Comparison of ENCODE assay signal across 7 cellular contexts in genomic region chr11:79076526-79077115, GRCh38.
DNase-seq lines count a peak whose midpoint lies in the region; TF ChIP-seq lines count a peak whose summit lies in the region.

No MANE protein-coding gene starts in this region.

- no peaks in the 10 kb centered on the region for H3K36me3 ChIP-seq in vagina

- H3K9me3 ChIP-seq in vagina: no peaks in the 10 kb centered on the region

- no peak overlapping the region for H3K4me3 Mint-ChIP-seq in activated CD4-positive, alpha-beta memory T cell treated with anti-CD3 and anti-CD28 coated beads for 36 hours

- intact Hi-C loops in activated CD4-positive, alpha-beta memory T cell treated with anti-CD3 and anti-CD28 coated beads for 36 hours (cut with micrococcal nuclease): no loop called here
- intact Hi-C loops in vagina (cut with DNase I): no loop called here

- no peak overlapping the region for H3K27ac ChIP-seq in vagina

- peak in 2 of 3 experiments; percentile 33 to 38 for TF ChIP-seq CTCF in vagina (IDR thresholded peaks at IDR 0.05)

- CTCF ChIA-PET in activated CD4-positive, alpha-beta memory T cell treated with anti-CD3 and anti-CD28 coated beads for 36 hours (lab: Charles Lee): interaction anchor here (1.4 to 3.3 kb wide), 3 partner anchors 23 to 434 kb away, joined by 3 to 19 read pairs (median 5); no protein-coding TSS in a partner anchor

- DNase-seq in EL (peak; percentile 37), HuH-7 (ENCODE audit: low spot score) (peak; percentile 60), iPS-NIHi11 (ENCODE audit: low spot score) (peak; percentile 66), vagina (ENCODE audit: extremely low spot score in 2 of 2) (no peak), globus pallidus (ENCODE audit: low spot score) (no peak), ureter (ENCODE audit: low spot score) (no peak)
- peak; percentile 36 for DNase-seq in activated CD4-positive, alpha-beta memory T cell treated with anti-CD3 and anti-CD28 coated beads for 36 hours

- TF ChIP-seq POLR2A in vagina (IDR thresholded peaks at IDR 0.05): no peak

- H3K36me3 Mint-ChIP-seq in activated CD4-positive, alpha-beta memory T cell treated with anti-CD3 and anti-CD28 coated beads for 36 hours: no peaks in the 10 kb centered on the region

- peaks cover 7% of the 10 kb centered on the region for H3K9me3 Mint-ChIP-seq in activated CD4-positive, alpha-beta memory T cell treated with anti-CD3 and anti-CD28 coated beads for 36 hours

- H3K4me3 ChIP-seq in vagina: no peak overlapping the region

- H3K27me3 Mint-ChIP-seq in activated CD4-positive, alpha-beta memory T cell treated with anti-CD3 and anti-CD28 coated beads for 36 hours: no peaks in the 10 kb centered on the region

- POLR2A ChIA-PET in activated CD4-positive, alpha-beta memory T cell treated with anti-CD3 and anti-CD28 coated beads for 36 hours (lab: Charles Lee): no interaction called here

- H3K27ac Mint-ChIP-seq in activated CD4-positive, alpha-beta memory T cell treated with anti-CD3 and anti-CD28 coated beads for 36 hours: no peak overlapping the region

- H3K4me1 ChIP-seq in vagina: no peaks in the 10 kb centered on the region

- H3K27me3 ChIP-seq in vagina: no peaks in the 10 kb centered on the region

- H3K4me1 Mint-ChIP-seq in activated CD4-positive, alpha-beta memory T cell treated with anti-CD3 and anti-CD28 coated beads for 36 hours (ENCODE audit: low read depth): no peaks in the 10 kb centered on the region

Comparison
In these comparisons a context has a peak if more than half of its experiments do, and no peak if none do; other contexts are left out.
1. DNase-seq: peak in EL (single experiment), HuH-7 (single experiment), activated CD4-positive, alpha-beta memory T cell treated with anti-CD3 and anti-CD28 coated beads for 36 hours (single experiment) and iPS-NIHi11 (single experiment); none in vagina (0 of 2), globus pallidus (single experiment) and ureter (single experiment).